In the genomic region with DNA sequence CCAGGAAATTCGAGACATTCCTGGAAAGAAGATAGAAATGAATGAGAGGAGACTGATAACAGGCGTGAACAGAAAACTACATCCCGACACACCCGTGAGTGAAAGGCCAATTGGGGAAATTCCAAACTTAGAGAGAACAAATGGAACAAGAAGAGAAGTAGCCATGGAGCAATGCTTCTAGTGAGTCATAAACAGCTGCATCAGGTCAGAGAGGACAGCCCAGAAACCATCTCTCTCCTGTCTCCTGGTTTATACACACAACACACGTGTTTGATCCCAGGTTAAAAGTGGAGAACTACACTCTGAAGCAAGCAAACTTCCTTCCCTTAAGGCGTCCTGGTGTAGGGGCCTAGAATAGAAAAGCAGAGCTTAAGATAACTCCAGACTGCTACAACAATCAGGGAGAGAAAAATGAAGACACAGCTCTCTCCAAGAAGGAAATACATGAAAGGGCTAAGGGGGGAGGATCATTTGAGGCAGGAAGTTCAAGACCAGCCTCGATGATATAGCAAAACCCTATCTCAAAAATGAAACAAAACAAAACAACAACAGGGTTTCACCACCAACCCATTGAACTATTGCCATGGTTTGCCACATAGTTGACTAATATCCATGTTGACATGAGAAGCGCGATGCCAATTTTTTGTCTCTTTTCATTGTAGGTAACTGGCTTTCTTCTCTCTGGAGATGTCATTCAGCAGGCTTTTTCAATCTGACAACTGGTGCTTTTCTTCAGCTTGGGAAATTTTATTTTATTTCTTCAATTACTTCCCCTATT, we compare ENCODE assay signal across 16 cellular contexts. TPM values are rescaled to one million over a fixed set of nuclear protein-coding genes. Genes with fewer than 3 reads are reported as not detected.
A peak's percentile ranks its signal among the peaks of the same experiment; 100 is the strongest.
DNase-seq lines count a peak whose midpoint lies in the region; ATAC-seq and TF ChIP-seq lines count a peak whose summit lies in the region.
"Had no signal": no experiment of that assay in that cellular context is flagged by ENCODE, and none has a peak within 500 bp of the region (broad histone marks: within the 10 kb centered on the region; RNA-seq: fewer than 3 reads in every experiment).

No MANE protein-coding gene starts in this region.

- BruUV-seq in mammary epithelial cell (replicated peaks; lab: Mats Ljungman, UMichigan) = no TSS peak

- no peak overlapping the region for H3K9ac ChIP-seq in mammary epithelial cell (ENCODE audit: insufficient read depth, low read length)

- intact Hi-C loops in mammary epithelial cell (cut with micrococcal nuclease) = no loop called here

- in situ Hi-C loops in mammary epithelial cell (cut with MboI; ENCODE audit: low sequenced_read_pairs in 2 of 2) = no loop called here

- no peaks in the 10 kb centered on the region for H3K79me2 ChIP-seq in mammary epithelial cell (ENCODE audit: insufficient read depth, low read length)

- H3K36me3 ChIP-seq in KOPT-K1 (ENCODE audit: insufficient read depth, low read length) (no peaks in the 10 kb centered on the region), mammary epithelial cell (ENCODE audit: insufficient read depth, low read length) (no peaks in the 10 kb centered on the region)
- H3K36me3 ChIP-seq: sigmoid colon had no signal

- ATAC-seq in omental fat pad (ENCODE audit: low FRiP score) (peak; percentile 93), GM18868 (IDR thresholded peaks at IDR 0.05; ENCODE audit: unreplicated experiment) (no peak)
- ATAC-seq: effector memory CD8-positive, alpha-beta T cell; naive thymus-derived CD8-positive, alpha-beta T cell had no signal

- H3K27ac ChIP-seq in KOPT-K1 (ENCODE audit: low read depth, low read length, poor library complexity, severe bottlenecking) = peak overlapping the region; percentile 11
- no peak overlapping the region for H3K27ac ChIP-seq in mammary epithelial cell (ENCODE audit: insufficient read depth, low read depth, low read length)

- no peak overlapping the region for H3K4me2 ChIP-seq in mammary epithelial cell (ENCODE audit: insufficient read depth, low read depth, low read length)

- no peaks in the 10 kb centered on the region for H3K9me3 ChIP-seq in KOPT-K1 (ENCODE audit: insufficient read depth, low read length, poor library complexity, severe bottlenecking)
- H3K9me3 ChIP-seq in mammary epithelial cell (replicated peaks; ENCODE audit: insufficient read depth, low read length) = no peaks in the 10 kb centered on the region
- H3K9me3 ChIP-seq: sigmoid colon had no signal

- no peak overlapping the region for H3K4me3 ChIP-seq in mammary epithelial cell (replicated peaks in 1 of 3; ENCODE audit: insufficient read depth in 1 of 3, low read depth in 2 of 3, low read length in 3 of 3)
- H3K4me3 ChIP-seq: sigmoid colon had no signal

- 69% methylated on average over 9 of the region's 9 CpGs for WGBS in mammary epithelial cell (ENCODE audit: low coverage, missing lambda C conversion rate)

- H4K20me1 ChIP-seq in mammary epithelial cell (ENCODE audit: insufficient read depth, low read length) = no peaks in the 10 kb centered on the region

- CTCF ChIA-PET in mammary epithelial cell (lab: Charles Lee; ENCODE audit: low non-redundant PET) = no interaction called here

- DNase-seq in Daoy (ENCODE audit: low read depth) (peak; percentile 52), mammary epithelial cell (peak; percentile 88), omental fat pad (ENCODE audit: low spot score) (no peak), 8988T (no peak), HUDEP-2 (lab: John Stamatoyannopoulos, UW; ENCODE audit: unreplicated experiment in 76 of 76) (no peak)
- DNase-seq: activated CD4-positive, alpha-beta memory T cell treated with anti-CD3 and anti-CD28 coated beads for 36 hours; effector memory CD8-positive, alpha-beta T cell; KBM-7; kidney; naive thymus-derived CD8-positive, alpha-beta T cell; NCI-H2029; NCI-H748 treated with DMSO at 0.1 percent for 48 hours; RPMI8226; sigmoid colon had no signal

- no peaks in the 10 kb centered on the region for H3K4me1 ChIP-seq in mammary epithelial cell (ENCODE audit: insufficient read depth, low read length)

- TF ChIP-seq CTCF in mammary epithelial cell (conservative IDR thresholded peaks at IDR 0.05 in 1 of 2, IDR thresholded peaks at IDR 0.05 in 1 of 2; ENCODE audit: extremely low read depth in 1 of 2, insufficient read depth in 1 of 2, low read depth in 1 of 2, low read length in 2 of 2) (no peak), omental fat pad (IDR thresholded peaks at IDR 0.05) (no peak)

- H3K27me3 ChIP-seq in mammary epithelial cell (ENCODE audit: insufficient read depth, low read length) = no peaks in the 10 kb centered on the region
- H3K27me3 ChIP-seq: sigmoid colon had no signal

- no peak overlapping the region for H2AFZ ChIP-seq in mammary epithelial cell (ENCODE audit: low read depth, low read length)

- dilution Hi-C loops in mammary epithelial cell (cut with HindIII; ENCODE audit: low sequenced_read_pairs) = no loop called here

RNA-seq across cellular contexts. Expression of a gene that starts 26.9 kb away (rescaled TPM):
- 38.3 and 47.5 TPM in 2 replicates for total RNA-seq in Daoy (2014; rRNA removed; shearing (Covaris generic))
- total RNA-seq in mammary epithelial cell (1 to 10 TPM in 1 of 2 donors, under 1 TPM in 1; 0.17 to 4.2 TPM), omental fat pad (10 to 100 TPM in 3 of 4 donors, 1 to 10 TPM in 1; 7.2 to 35.9 (median 18.7) TPM)
- polyA plus RNA-seq in mammary epithelial cell = not detected
- polyA minus RNA-seq in mammary epithelial cell = not detected

Comparison
In these comparisons a context has a peak if more than half of its experiments do, and no peak if none do; other contexts are left out.
1. DNase-seq: peak in Daoy (single experiment) and mammary epithelial cell (single experiment); none in omental fat pad (single experiment), 8988T (single experiment) and HUDEP-2 (0 of 76).